Comparison of ENCODE assay signal across 8 cellular contexts in the genomic region with DNA sequence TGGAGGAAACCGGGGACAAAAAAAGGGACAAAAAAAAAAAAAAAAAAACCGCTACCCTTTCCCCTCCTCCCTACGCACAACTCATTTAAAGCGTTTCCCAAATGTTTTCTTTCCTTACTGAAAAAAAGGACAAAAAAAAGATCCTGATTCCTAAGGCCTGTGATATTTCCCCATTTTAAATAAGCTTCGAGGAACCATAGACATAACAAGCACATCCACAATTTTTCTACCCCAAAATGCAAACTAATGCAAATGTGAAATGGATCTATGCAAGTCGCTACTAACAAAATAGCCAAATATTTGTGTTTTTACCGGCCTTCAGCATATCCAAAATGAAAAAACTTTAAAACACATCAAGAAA. TPM values are rescaled to one million over a fixed set of nuclear protein-coding genes. Genes with fewer than 3 reads are reported as not detected.
DNase-seq lines count a peak whose midpoint lies in the region; ATAC-seq lines count a peak whose summit lies in the region.

No MANE protein-coding gene starts in this region.

- H3K36me3 ChIP-seq in ACC112 (ENCODE audit: insufficient read depth, low read length) = no peaks in the 10 kb centered on the region
- H3K36me3 ChIP-seq in HUES64 (ENCODE audit: insufficient read depth, low read length) = no peaks in the 10 kb centered on the region
- no peaks in the 10 kb centered on the region for H3K36me3 ChIP-seq in muscle layer of duodenum (ENCODE audit: control insufficient read depth in 1 of 2, insufficient read depth in 2 of 2, low read length in 2 of 2)

- H3K27ac ChIP-seq in ACC112 (ENCODE audit: low read depth, low read length) = peak overlapping the region; percentile 81
- peak overlapping the region; percentile 95 for H3K27ac ChIP-seq in HUES64 (ENCODE audit: low read depth, low read length)
- H3K27ac ChIP-seq in caudate nucleus (ENCODE audit: low read depth, low read length) = peak overlapping the region; percentile 93
- peak overlapping the region; percentile 90 for H3K27ac ChIP-seq in muscle layer of duodenum (ENCODE audit: low read length)

- WGBS in HUES64 = 9% methylated on average over 7 of the region's 7 CpGs

- no peak for ATAC-seq in HG03097 (IDR thresholded peaks at IDR 0.05; ENCODE audit: low FRiP score, unreplicated experiment)

- H3K27me3 ChIP-seq in ACC112 (ENCODE audit: insufficient read depth, low read length) (no peaks in the 10 kb centered on the region), HUES64 (ENCODE audit: insufficient read depth, low read length) (no peaks in the 10 kb centered on the region), muscle layer of duodenum (ENCODE audit: low read depth, low read length) (no peaks in the 10 kb centered on the region)

- H3K9me3 ChIP-seq in HUES64 (ENCODE audit: insufficient read depth, low read depth, low read length) (no peaks in the 10 kb centered on the region), muscle layer of duodenum (ENCODE audit: control insufficient read depth in 1 of 2, low read length in 2 of 2) (no peaks in the 10 kb centered on the region)

- H3K4me3 ChIP-seq in ACC112 (ENCODE audit: low read depth, low read length) (peak overlapping the region; percentile 82), HUES64 (ENCODE audit: low read length) (peak overlapping the region; percentile 89), muscle layer of duodenum (ENCODE audit: low read depth in 1 of 2, low read length in 2 of 2) (peak overlapping the region; percentile 48 to 68)

- DNase-seq in caudate nucleus (lab: John Stamatoyannopoulos, UW) (no peak), COLO668 (lab: John Stamatoyannopoulos, UW; ENCODE audit: unreplicated experiment) (no peak), iPS-NIHi7 (ENCODE audit: extremely low spot score) (no peak), SKM-1 treated with dmso at 0.1 percent for 144 hours (lab: John Stamatoyannopoulos, UW; ENCODE audit: unreplicated experiment) (no peak)

- H2AFZ ChIP-seq in ACC112 (ENCODE audit: low read length, unreplicated experiment) = peak overlapping the region; percentile 76

- peak overlapping the region; percentile 89 for H3K9ac ChIP-seq in HUES64 (ENCODE audit: low read depth, low read length)

- H3K4me1 ChIP-seq in ACC112 (ENCODE audit: control insufficient read depth, insufficient read depth, low read length, unreplicated experiment) (peaks cover 21% of the 10 kb centered on the region), HUES64 (ENCODE audit: insufficient read depth, low read length) (peaks cover 61% of the 10 kb centered on the region), muscle layer of duodenum (ENCODE audit: control insufficient read depth in 1 of 2, insufficient read depth in 2 of 2, low read length in 2 of 2) (peaks cover 4% of the 10 kb centered on the region in 2 donors)

- peaks cover 32% of the 10 kb centered on the region for H3K79me2 ChIP-seq in ACC112 (ENCODE audit: control insufficient read depth, insufficient read depth, low read length, unreplicated experiment)

RNA-seq across cellular contexts. Expression of a gene that starts 1.4 kb away (rescaled TPM):
- 33.1 TPM for polyA plus RNA-seq in HUES64 (2013, experiment 1 of 2)
- 40.0 TPM for polyA plus RNA-seq in HUES64 (2013, experiment 2 of 2)
